2 cellular contexts compared by ENCODE assay signal in genomic region chr7:66727058-66727457, GRCh38.
A peak's percentile ranks its signal among the peaks of the same experiment; 100 is the strongest.
TF ChIP-seq lines count a peak whose summit lies in the region.

No MANE protein-coding gene starts in this region.

TF ChIP-seq in K562, 482 proteins besides CTCF, POLR2A, EP300 and RAD21:
- TF ChIP-seq BMI1 (IDR thresholded peaks at IDR 0.05; ENCODE audit: low read length): no peak
- TF ChIP-seq CEBPB (tag; IDR thresholded peaks at IDR 0.05): peak; percentile 76; the same call in 1 of the 2 replicates
TF ChIP-seq in K562: peak in this region for 1.

TF ChIP-seq in HepG2, 621 proteins besides CTCF, POLR2A, EP300 and RAD21:
- no peak for TF ChIP-seq IRF9 (CRISPR knock-in tag; IDR thresholded peaks at IDR 0.05; ENCODE audit: borderline replicate concordance)
- TF ChIP-seq ZNF160 (CRISPR knock-in tag; IDR thresholded peaks at IDR 0.05): no peak
- TF ChIP-seq ZNF672 (CRISPR knock-in tag; IDR thresholded peaks at IDR 0.05): no peak
- TF ChIP-seq CC2D1A (CRISPR knock-in tag; IDR thresholded peaks at IDR 0.05): no peak
- TF ChIP-seq MYNN (CRISPR knock-in tag; IDR thresholded peaks at IDR 0.05; ENCODE audit: low read depth): no peak
- no peak for TF ChIP-seq ATF2 (CRISPR knock-in tag; IDR thresholded peaks at IDR 0.05)
- TF ChIP-seq ZSCAN21 (CRISPR knock-in tag; IDR thresholded peaks at IDR 0.05; ENCODE audit: borderline replicate concordance): no peak
- no peak for TF ChIP-seq ZFP36 (IDR thresholded peaks at IDR 0.05; ENCODE audit: borderline replicate concordance, low read depth, low read length, partially characterized antibody)
- no peak for TF ChIP-seq DMAP1 (CRISPR knock-in tag; IDR thresholded peaks at IDR 0.05)
- TF ChIP-seq RFX5 (IDR thresholded peaks at IDR 0.05; ENCODE audit: low read depth, low read length): no peak
- TF ChIP-seq, protein P1, sequence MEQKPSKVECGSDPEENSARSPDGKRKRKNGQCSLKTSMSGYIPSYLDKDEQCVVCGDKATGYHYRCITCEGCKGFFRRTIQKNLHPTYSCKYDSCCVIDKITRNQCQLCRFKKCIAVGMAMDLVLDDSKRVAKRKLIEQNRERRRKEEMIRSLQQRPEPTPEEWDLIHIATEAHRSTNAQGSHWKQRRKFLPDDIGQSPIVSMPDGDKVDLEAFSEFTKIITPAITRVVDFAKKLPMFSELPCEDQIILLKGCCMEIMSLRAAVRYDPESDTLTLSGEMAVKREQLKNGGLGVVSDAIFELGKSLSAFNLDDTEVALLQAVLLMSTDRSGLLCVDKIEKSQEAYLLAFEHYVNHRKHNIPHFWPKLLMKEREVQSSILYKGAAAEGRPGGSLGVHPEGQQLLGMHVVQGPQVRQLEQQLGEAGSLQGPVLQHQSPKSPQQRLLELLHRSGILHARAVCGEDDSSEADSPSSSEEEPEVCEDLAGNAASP (CRISPR knock-in tag; IDR thresholded peaks at IDR 0.05; ENCODE audit: borderline replicate concordance): no peak
- no peak for TF ChIP-seq ZNF720 (CRISPR knock-in tag; IDR thresholded peaks at IDR 0.05)
- no peak for TF ChIP-seq ATF7-NPFF (CRISPR knock-in tag; IDR thresholded peaks at IDR 0.05; ENCODE audit: low read depth)
- no peak for TF ChIP-seq ZNF296 (CRISPR knock-in tag; conservative IDR thresholded peaks at IDR 0.05)
- no peak for TF ChIP-seq NCOA5 (CRISPR knock-in tag; IDR thresholded peaks at IDR 0.05)
